In genomic region chr16:51870460-51870859, GRCh38 we compare ENCODE assay signal across 9 cellular contexts.
"Had no signal": no experiment of that assay in that cellular context is flagged by ENCODE, and none has a peak within 500 bp of the region (broad histone marks: within the 10 kb centered on the region; RNA-seq: fewer than 3 reads in every experiment).

No MANE protein-coding gene starts in this region.

- DNase-seq: H9, Karpas-422, KBM-7 had no signal

- H3K9ac ChIP-seq: KMS-11 had no signal

- H3K4me2 ChIP-seq: GM23338, KMS-11 had no signal

- H3K27ac ChIP-seq: HL-60, KMS-11 had no signal

- H2AFZ ChIP-seq: GM23338 had no signal

- ATAC-seq: GM23338, HCT116 had no signal

- H3K4me3 ChIP-seq: GM23338 had no signal

- FAIRE-seq: H1, H54 had no signal
